ENCODE assay signal across 24 cellular contexts in the genomic region with DNA sequence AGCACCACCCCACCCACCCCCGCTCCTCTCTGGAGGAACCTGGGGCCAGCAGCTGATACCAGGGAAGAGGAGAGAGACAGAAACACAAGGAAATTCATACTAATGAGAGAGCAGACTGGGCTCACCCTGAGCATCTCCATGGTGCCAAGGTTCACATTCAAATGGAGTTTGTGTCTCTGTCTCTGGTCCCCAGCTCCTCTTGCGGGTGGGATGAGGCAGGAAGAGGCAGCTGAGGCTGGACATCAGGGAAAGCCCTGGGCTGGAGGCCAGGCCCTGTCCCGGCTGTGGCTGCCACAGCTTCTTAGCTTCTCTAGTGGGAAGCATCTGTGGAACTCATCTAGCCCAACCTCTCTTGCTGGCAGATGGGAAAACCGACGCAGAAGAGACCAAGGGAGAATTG.
"Had no signal": no experiment of that assay in that cellular context is flagged by ENCODE, and none has a peak within 500 bp of the region (broad histone marks: within the 10 kb centered on the region; RNA-seq: fewer than 3 reads in every experiment).

No MANE protein-coding gene starts in this region.

- H3K36me3 Mint-ChIP-seq: immature natural killer cell, mesothelial cell of epicardium had no signal

- H2AFZ ChIP-seq: hepatocyte had no signal

- ATAC-seq: foreskin keratinocyte, gastroesophageal sphincter, heart left ventricle, left cardiac atrium, left ventricle myocardium superior, lower lobe of right lung, mucosa of descending colon had no signal

- H3K4me2 ChIP-seq: hepatocyte had no signal

- H3K36me3 ChIP-seq: esophagus muscularis mucosa, gastroesophageal sphincter, heart left ventricle, left lung, lower lobe of right lung had no signal

- FAIRE-seq: colon, endothelial cell of umbilical vein, frontal cortex had no signal

- H3K27me3 ChIP-seq: esophagus muscularis mucosa, foreskin keratinocyte, gastroesophageal sphincter, heart left ventricle, hepatocyte, left lung had no signal

- H3K27ac ChIP-seq: coronary artery, dorsolateral prefrontal cortex, esophagus muscularis mucosa, foreskin keratinocyte, gastroesophageal sphincter, heart left ventricle, hepatocyte, left lung, lower lobe of right lung had no signal

- H3K27ac Mint-ChIP-seq: immature natural killer cell, mesothelial cell of epicardium had no signal

- H3K4me3 ChIP-seq: coronary artery, dorsolateral prefrontal cortex, esophagus muscularis mucosa, gastroesophageal sphincter, heart left ventricle, hepatocyte, left lung, lower lobe of right lung, mucosa of descending colon had no signal

- DNase-seq: cerebellar nuclear complex; dermis blood vessel endothelial cell; dorsolateral prefrontal cortex; effector CD4-positive, alpha-beta T cell; effector memory CD4-positive, alpha-beta T cell; foreskin keratinocyte; hypothalamus; immature natural killer cell; islet precursor cell; left cardiac atrium; left ventricle myocardium superior; lower lobe of right lung; mesenchymal stem cell had no signal

- H3K4me3 Mint-ChIP-seq: immature natural killer cell, mesothelial cell of epicardium had no signal

- H3K4me1 Mint-ChIP-seq: immature natural killer cell had no signal

- H3K4me1 ChIP-seq: esophagus muscularis mucosa, foreskin keratinocyte, gastroesophageal sphincter, heart left ventricle, left lung, lower lobe of right lung had no signal

- H3K9me3 Mint-ChIP-seq: immature natural killer cell, mesothelial cell of epicardium had no signal

- H3K79me2 ChIP-seq: hepatocyte had no signal

- H3K9me3 ChIP-seq: esophagus muscularis mucosa, gastroesophageal sphincter, heart left ventricle, left lung, lower lobe of right lung, mucosa of descending colon had no signal
